Comparison of ENCODE assay signal across 2 cellular contexts in genomic region chr5:134555889-134556311, GRCh38.
TF ChIP-seq lines count a peak whose summit lies in the region.

No MANE protein-coding gene starts in this region.

TF ChIP-seq in IMR-90, 13 proteins besides CTCF, POLR2A, EP300 and RAD21:
- TF ChIP-seq SMC3 (IDR thresholded peaks at IDR 0.05; ENCODE audit: low read depth, low read length) (peak; percentile 6; the same call in 1 of the 2 replicates), ELK1 (IDR thresholded peaks at IDR 0.05; ENCODE audit: borderline replicate concordance, low read depth, low read length) (no peak), FOS (IDR thresholded peaks at IDR 0.05; ENCODE audit: low read depth, low read length) (peak; percentile 29; the same call in 1 of the 2 replicates), MAZ (IDR thresholded peaks at IDR 0.05; ENCODE audit: borderline replicate concordance, low read depth, low read length) (peak; percentile 46; the same call in 1 of the 2 replicates), MXI1 (IDR thresholded peaks at IDR 0.05; ENCODE audit: borderline replicate concordance, low read depth, low read length) (no peak), NFE2L2 (IDR thresholded peaks at IDR 0.05; ENCODE audit: low read depth, low read length) (0 out of 2 replicates have a peak, but pooled peaks have one; percentile 39), CHD1 (IDR thresholded peaks at IDR 0.05; ENCODE audit: low read depth, low read length) (no peak), RFX5 (IDR thresholded peaks at IDR 0.05; ENCODE audit: low read depth, low read length) (no peak)

TF ChIP-seq in GM12878, 131 proteins besides CTCF, POLR2A, EP300 and RAD21 (continues in another document):
- TF ChIP-seq IKZF2 (IDR thresholded peaks at IDR 0.05) (peak in 1 of 2 experiments; percentile 57; a peak in 2 of 4 replicates), MYC (IDR thresholded peaks at IDR 0.05; ENCODE audit: insufficient read depth, insufficient read length, insufficient replicate concordance, low read length, severe bottlenecking) (no peak), ZNF622 (IDR thresholded peaks at IDR 0.05) (no peak), ETV6 (conservative IDR thresholded peaks at IDR 0.05 in 1 of 2, IDR thresholded peaks at IDR 0.05 in 1 of 2; ENCODE audit: borderline replicate concordance in 1 of 2, low read depth in 1 of 2) (no peak), HDGF (IDR thresholded peaks at IDR 0.05) (0 out of 2 replicates have a peak, but pooled peaks have one; percentile 60), GABPA (IDR thresholded peaks at IDR 0.05; ENCODE audit: low read depth) (no peak), JUND (IDR thresholded peaks at IDR 0.05; ENCODE audit: low read depth, low read length) (no peak), KAT2A (conservative IDR thresholded peaks at IDR 0.05; ENCODE audit: control insufficient read depth, low read depth, low read length) (no peak), IRF3 (IDR thresholded peaks at IDR 0.05) (no peak), SP1 (IDR thresholded peaks at IDR 0.05; ENCODE audit: low read depth, low read length) (no peak), ZNF384 (IDR thresholded peaks at IDR 0.05; ENCODE audit: borderline replicate concordance, low read depth, low read length) (no peak), MAX (IDR thresholded peaks at IDR 0.05; ENCODE audit: low read depth, low read length) (no peak), CHD4 (IDR thresholded peaks at IDR 0.05) (no peak), RELB (IDR thresholded peaks at IDR 0.05; ENCODE audit: low read depth) (no peak), SPI1 (IDR thresholded peaks at IDR 0.05; ENCODE audit: borderline replicate concordance, insufficient read depth, low read depth, low read length) (no peak), NR2F1 (conservative IDR thresholded peaks at IDR 0.05) (no peak), LARP7 (IDR thresholded peaks at IDR 0.05) (no peak), ZNF592 (IDR thresholded peaks at IDR 0.05) (0 out of 2 replicates have a peak, but pooled peaks have one; percentile 7), SRF (IDR thresholded peaks at IDR 0.05; ENCODE audit: low read depth in 2 of 2, low read length in 2 of 2) (peak; percentile 74 to 78), BCLAF1 (IDR thresholded peaks at IDR 0.05) (no peak), BHLHE40 (IDR thresholded peaks at IDR 0.05; ENCODE audit: borderline replicate concordance in 1 of 2, low read depth in 2 of 2, low read length in 1 of 2) (0 out of 4 replicates have a peak, but pooled peaks of 1 of the 2 experiments have one; percentile 3), KDM1A (IDR thresholded peaks at IDR 0.05; ENCODE audit: borderline replicate concordance) (no peak)
- TF ChIP-seq, protein P1, sequence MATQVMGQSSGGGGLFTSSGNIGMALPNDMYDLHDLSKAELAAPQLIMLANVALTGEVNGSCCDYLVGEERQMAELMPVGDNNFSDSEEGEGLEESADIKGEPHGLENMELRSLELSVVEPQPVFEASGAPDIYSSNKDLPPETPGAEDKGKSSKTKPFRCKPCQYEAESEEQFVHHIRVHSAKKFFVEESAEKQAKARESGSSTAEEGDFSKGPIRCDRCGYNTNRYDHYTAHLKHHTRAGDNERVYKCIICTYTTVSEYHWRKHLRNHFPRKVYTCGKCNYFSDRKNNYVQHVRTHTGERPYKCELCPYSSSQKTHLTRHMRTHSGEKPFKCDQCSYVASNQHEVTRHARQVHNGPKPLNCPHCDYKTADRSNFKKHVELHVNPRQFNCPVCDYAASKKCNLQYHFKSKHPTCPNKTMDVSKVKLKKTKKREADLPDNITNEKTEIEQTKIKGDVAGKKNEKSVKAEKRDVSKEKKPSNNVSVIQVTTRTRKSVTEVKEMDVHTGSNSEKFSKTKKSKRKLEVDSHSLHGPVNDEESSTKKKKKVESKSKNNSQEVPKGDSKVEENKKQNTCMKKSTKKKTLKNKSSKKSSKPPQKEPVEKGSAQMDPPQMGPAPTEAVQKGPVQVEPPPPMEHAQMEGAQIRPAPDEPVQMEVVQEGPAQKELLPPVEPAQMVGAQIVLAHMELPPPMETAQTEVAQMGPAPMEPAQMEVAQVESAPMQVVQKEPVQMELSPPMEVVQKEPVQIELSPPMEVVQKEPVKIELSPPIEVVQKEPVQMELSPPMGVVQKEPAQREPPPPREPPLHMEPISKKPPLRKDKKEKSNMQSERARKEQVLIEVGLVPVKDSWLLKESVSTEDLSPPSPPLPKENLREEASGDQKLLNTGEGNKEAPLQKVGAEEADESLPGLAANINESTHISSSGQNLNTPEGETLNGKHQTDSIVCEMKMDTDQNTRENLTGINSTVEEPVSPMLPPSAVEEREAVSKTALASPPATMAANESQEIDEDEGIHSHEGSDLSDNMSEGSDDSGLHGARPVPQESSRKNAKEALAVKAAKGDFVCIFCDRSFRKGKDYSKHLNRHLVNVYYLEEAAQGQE (IDR thresholded peaks at IDR 0.05; ENCODE audit: low read depth, low read length) = no peak
- TF ChIP-seq, protein P2, sequence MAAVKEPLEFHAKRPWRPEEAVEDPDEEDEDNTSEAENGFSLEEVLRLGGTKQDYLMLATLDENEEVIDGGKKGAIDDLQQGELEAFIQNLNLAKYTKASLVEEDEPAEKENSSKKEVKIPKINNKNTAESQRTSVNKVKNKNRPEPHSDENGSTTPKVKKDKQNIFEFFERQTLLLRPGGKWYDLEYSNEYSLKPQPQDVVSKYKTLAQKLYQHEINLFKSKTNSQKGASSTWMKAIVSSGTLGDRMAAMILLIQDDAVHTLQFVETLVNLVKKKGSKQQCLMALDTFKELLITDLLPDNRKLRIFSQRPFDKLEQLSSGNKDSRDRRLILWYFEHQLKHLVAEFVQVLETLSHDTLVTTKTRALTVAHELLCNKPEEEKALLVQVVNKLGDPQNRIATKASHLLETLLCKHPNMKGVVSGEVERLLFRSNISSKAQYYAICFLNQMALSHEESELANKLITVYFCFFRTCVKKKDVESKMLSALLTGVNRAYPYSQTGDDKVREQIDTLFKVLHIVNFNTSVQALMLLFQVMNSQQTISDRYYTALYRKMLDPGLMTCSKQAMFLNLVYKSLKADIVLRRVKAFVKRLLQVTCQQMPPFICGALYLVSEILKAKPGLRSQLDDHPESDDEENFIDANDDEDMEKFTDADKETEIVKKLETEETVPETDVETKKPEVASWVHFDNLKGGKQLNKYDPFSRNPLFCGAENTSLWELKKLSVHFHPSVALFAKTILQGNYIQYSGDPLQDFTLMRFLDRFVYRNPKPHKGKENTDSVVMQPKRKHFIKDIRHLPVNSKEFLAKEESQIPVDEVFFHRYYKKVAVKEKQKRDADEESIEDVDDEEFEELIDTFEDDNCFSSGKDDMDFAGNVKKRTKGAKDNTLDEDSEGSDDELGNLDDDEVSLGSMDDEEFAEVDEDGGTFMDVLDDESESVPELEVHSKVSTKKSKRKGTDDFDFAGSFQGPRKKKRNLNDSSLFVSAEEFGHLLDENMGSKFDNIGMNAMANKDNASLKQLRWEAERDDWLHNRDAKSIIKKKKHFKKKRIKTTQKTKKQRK (IDR thresholded peaks at IDR 0.05; ENCODE audit: low read depth, low read length) = no peak
- TF ChIP-seq, protein P3, sequence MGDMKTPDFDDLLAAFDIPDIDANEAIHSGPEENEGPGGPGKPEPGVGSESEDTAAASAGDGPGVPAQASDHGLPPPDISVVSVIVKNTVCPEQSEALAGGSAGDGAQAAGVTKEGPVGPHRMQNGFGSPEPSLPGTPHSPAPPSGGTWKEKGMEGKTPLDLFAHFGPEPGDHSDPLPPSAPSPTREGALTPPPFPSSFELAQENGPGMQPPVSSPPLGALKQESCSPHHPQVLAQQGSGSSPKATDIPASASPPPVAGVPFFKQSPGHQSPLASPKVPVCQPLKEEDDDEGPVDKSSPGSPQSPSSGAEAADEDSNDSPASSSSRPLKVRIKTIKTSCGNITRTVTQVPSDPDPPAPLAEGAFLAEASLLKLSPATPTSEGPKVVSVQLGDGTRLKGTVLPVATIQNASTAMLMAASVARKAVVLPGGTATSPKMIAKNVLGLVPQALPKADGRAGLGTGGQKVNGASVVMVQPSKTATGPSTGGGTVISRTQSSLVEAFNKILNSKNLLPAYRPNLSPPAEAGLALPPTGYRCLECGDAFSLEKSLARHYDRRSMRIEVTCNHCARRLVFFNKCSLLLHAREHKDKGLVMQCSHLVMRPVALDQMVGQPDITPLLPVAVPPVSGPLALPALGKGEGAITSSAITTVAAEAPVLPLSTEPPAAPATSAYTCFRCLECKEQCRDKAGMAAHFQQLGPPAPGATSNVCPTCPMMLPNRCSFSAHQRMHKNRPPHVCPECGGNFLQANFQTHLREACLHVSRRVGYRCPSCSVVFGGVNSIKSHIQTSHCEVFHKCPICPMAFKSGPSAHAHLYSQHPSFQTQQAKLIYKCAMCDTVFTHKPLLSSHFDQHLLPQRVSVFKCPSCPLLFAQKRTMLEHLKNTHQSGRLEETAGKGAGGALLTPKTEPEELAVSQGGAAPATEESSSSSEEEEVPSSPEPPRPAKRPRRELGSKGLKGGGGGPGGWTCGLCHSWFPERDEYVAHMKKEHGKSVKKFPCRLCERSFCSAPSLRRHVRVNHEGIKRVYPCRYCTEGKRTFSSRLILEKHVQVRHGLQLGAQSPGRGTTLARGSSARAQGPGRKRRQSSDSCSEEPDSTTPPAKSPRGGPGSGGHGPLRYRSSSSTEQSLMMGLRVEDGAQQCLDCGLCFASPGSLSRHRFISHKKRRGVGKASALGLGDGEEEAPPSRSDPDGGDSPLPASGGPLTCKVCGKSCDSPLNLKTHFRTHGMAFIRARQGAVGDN (IDR thresholded peaks at IDR 0.05) = peak; percentile 31; the same call in 1 of the 2 replicates
